In genomic region chr20:50208085-50208491, GRCh38 we compare ENCODE assay signal across 21 cellular contexts. TPM values are rescaled to one million over a fixed set of nuclear protein-coding genes. Genes with fewer than 3 reads are reported as not detected.
A peak's percentile ranks its signal among the peaks of the same experiment; 100 is the strongest.
DNase-seq lines count a peak whose midpoint lies in the region; ATAC-seq and TF ChIP-seq lines count a peak whose summit lies in the region.
"Had no signal": no experiment of that assay in that cellular context is flagged by ENCODE, and none has a peak within 500 bp of the region (broad histone marks: within the 10 kb centered on the region; RNA-seq: fewer than 3 reads in every experiment).

No MANE protein-coding gene starts in this region.

- H3K4me1 Mint-ChIP-seq in Caco-2 (ENCODE audit: low read depth, unreplicated experiment), result peaks cover 12% of the 10 kb centered on the region
- H3K4me1 Mint-ChIP-seq in stimulated activated naive CD8-positive, alpha-beta T cell treated with anti-CD3 and anti-CD28 coated beads, Interleukin-15, amount 100 ng/mL, for 72 hours, result peaks cover 15% of the 10 kb centered on the region
- H3K4me1 Mint-ChIP-seq in stimulated activated memory B cell treated with anti-CD40 and anti-IgM and Interleukin-4, amounts not matched to agents 10 μg/mL and 1 μg/mL and 100 μg/mL, for 72 hours, result no peaks in the 10 kb centered on the region
- H3K4me1 Mint-ChIP-seq: GM23338 had no signal

- DNase-seq in Caco-2 (no peak), NB4 (ENCODE audit: low read depth) (peak; percentile 56), left lobe of liver (ENCODE audit: low spot score) (no peak), psoas muscle (no peak), NOMO-1 treated with DMSO at 0.1 percent for 48 hours (lab: John Stamatoyannopoulos, UW; ENCODE audit: unreplicated experiment) (no peak)
- no peak for DNase-seq in stimulated activated naive CD8-positive, alpha-beta T cell treated with anti-CD3 and anti-CD28 coated beads, Interleukin-15, amount 100 ng/mL, for 72 hours
- DNase-seq: DMS153; DND-41; Karpas-422; NCI-H1105; NCI-H2029; NCI-H446 treated with DMSO at 0.1 percent for 48 hours; NCI-H526; NCI-H82; NK-92 treated with Interleukin-12 subunit alpha and Interleukin-12 subunit beta, amount 100 ng/mL, for 24 hours; SHP77 treated with DMSO at 0.1 percent for 48 hours had no signal

- no peak overlapping the region for H3K4me3 Mint-ChIP-seq in Caco-2 (ENCODE audit: unreplicated experiment)
- H3K4me3 Mint-ChIP-seq in stimulated activated naive CD8-positive, alpha-beta T cell treated with anti-CD3 and anti-CD28 coated beads, Interleukin-15, amount 100 ng/mL, for 72 hours, result no peak overlapping the region
- H3K4me3 Mint-ChIP-seq in stimulated activated memory B cell treated with anti-CD40 and anti-IgM and Interleukin-4, amounts not matched to agents 10 μg/mL and 1 μg/mL and 100 μg/mL, for 72 hours, result no peak overlapping the region
- H3K4me3 Mint-ChIP-seq: GM23338 had no signal

- no peak for TF ChIP-seq POLR2A in NB4 (IDR thresholded peaks at IDR 0.05; ENCODE audit: extremely low read depth, insufficient read length)

- BruUV-seq in Caco-2 (replicated peaks; lab: Mats Ljungman, UMichigan), result no TSS peak

- intact Hi-C loops in Caco-2 (cut with micrococcal nuclease; ENCODE audit: unreplicated experiment), result no loop called here
- intact Hi-C loops in psoas muscle (cut with DNase I), result no loop called here

- CTCF ChIA-PET in Caco-2 (lab: Charles Lee), result interaction anchor here (0.6 to 1.1 kb wide), 2 partner anchors 15 to 21 kb away, joined by 3 to 4 read pairs; no protein-coding TSS in a partner anchor

- H3K9me3 ChIP-seq in Caco-2 (peaks cover 11% of the 10 kb centered on the region; the same call in 1 of the 2 replicates), psoas muscle (no peaks in the 10 kb centered on the region)
- H3K9me3 ChIP-seq: HAP-1 had no signal

- H3K27ac Mint-ChIP-seq in Caco-2 (ENCODE audit: unreplicated experiment), result peak overlapping the region; percentile 36
- H3K27ac Mint-ChIP-seq in stimulated activated naive CD8-positive, alpha-beta T cell treated with anti-CD3 and anti-CD28 coated beads, Interleukin-15, amount 100 ng/mL, for 72 hours, result no peak overlapping the region
- H3K27ac Mint-ChIP-seq in stimulated activated memory B cell treated with anti-CD40 and anti-IgM and Interleukin-4, amounts not matched to agents 10 μg/mL and 1 μg/mL and 100 μg/mL, for 72 hours, result no peak overlapping the region
- H3K27ac Mint-ChIP-seq: GM23338 had no signal

- TF ChIP-seq CTCF in Caco-2 (IDR thresholded peaks at IDR 0.05; ENCODE audit: insufficient read depth in 1 of 2, low read depth in 1 of 2, low read length in 1 of 2, severe bottlenecking in 1 of 2, unreplicated experiment in 1 of 2), result no peak
- TF ChIP-seq CTCF in NB4 (IDR thresholded peaks at IDR 0.05; ENCODE audit: low read depth, low read length), result no peak
- TF ChIP-seq CTCF in psoas muscle (IDR thresholded peaks at IDR 0.05), result no peak

- peaks cover 10% of the 10 kb centered on the region for H3K9me3 Mint-ChIP-seq in Caco-2 (ENCODE audit: unreplicated experiment)
- peaks cover 0 to 12% of the 10 kb centered on the region in 2 donors for H3K9me3 Mint-ChIP-seq in stimulated activated naive CD8-positive, alpha-beta T cell treated with anti-CD3 and anti-CD28 coated beads, Interleukin-15, amount 100 ng/mL, for 72 hours
- peaks cover 6% of the 10 kb centered on the region for H3K9me3 Mint-ChIP-seq in stimulated activated memory B cell treated with anti-CD40 and anti-IgM and Interleukin-4, amounts not matched to agents 10 μg/mL and 1 μg/mL and 100 μg/mL, for 72 hours

- POLR2A ChIA-PET in Caco-2 (lab: Charles Lee), result interaction anchor here (0.6 to 0.9 kb wide), 2 partner anchors 8 to 250 kb away, joined by 3 to 8 read pairs; no protein-coding TSS in a partner anchor

- H3K27me3 ChIP-seq in Caco-2 (replicated peaks; ENCODE audit: control insufficient read depth, insufficient read depth, low read length) (no peaks in the 10 kb centered on the region), psoas muscle (ENCODE audit: insufficient read depth in 3 of 3, low read length in 2 of 3) (no peaks in the 10 kb centered on the region)

- no peaks in the 10 kb centered on the region for H3K36me3 Mint-ChIP-seq in Caco-2 (ENCODE audit: insufficient read depth, unreplicated experiment)
- no peaks in the 10 kb centered on the region for H3K36me3 Mint-ChIP-seq in stimulated activated memory B cell treated with anti-CD40 and anti-IgM and Interleukin-4, amounts not matched to agents 10 μg/mL and 1 μg/mL and 100 μg/mL, for 72 hours

- ATAC-seq in left lobe of liver, result peak; percentile 41
- peak in 3 of 4 donors; percentile 13 to 54 (median 23) for ATAC-seq in psoas muscle
- no peak for ATAC-seq in GM19455 (IDR thresholded peaks at IDR 0.05; ENCODE audit: unreplicated experiment)
- ATAC-seq in stimulated activated naive CD8-positive, alpha-beta T cell treated with anti-CD3 and anti-CD28 coated beads, Interleukin-15, amount 100 ng/mL, for 72 hours, result no peak
- no peak for ATAC-seq in stimulated activated memory B cell treated with anti-CD40 and anti-IgM and Interleukin-4, amounts not matched to agents 10 μg/mL and 1 μg/mL and 100 μg/mL, for 72 hours
- ATAC-seq: GM23338 had no signal

- H3K27me3 Mint-ChIP-seq in Caco-2 (ENCODE audit: insufficient read depth, unreplicated experiment), result no peaks in the 10 kb centered on the region
- peaks cover 30% of the 10 kb centered on the region for H3K27me3 Mint-ChIP-seq in stimulated activated naive CD8-positive, alpha-beta T cell treated with anti-CD3 and anti-CD28 coated beads, Interleukin-15, amount 100 ng/mL, for 72 hours
- H3K27me3 Mint-ChIP-seq in stimulated activated memory B cell treated with anti-CD40 and anti-IgM and Interleukin-4, amounts not matched to agents 10 μg/mL and 1 μg/mL and 100 μg/mL, for 72 hours, result peaks cover 38% of the 10 kb centered on the region

- H3K4me1 ChIP-seq in Caco-2 (peaks cover 12% of the 10 kb centered on the region), psoas muscle (no peaks in the 10 kb centered on the region)
- H3K4me1 ChIP-seq: HAP-1 had no signal

- no peak overlapping the region for H3K27ac ChIP-seq in psoas muscle
- H3K27ac ChIP-seq: RWPE1 had no signal

- H3K4me3 ChIP-seq in Caco-2 (ENCODE audit: low read depth, low read length) (no peak overlapping the region), NB4 (ENCODE audit: low read depth, low read length) (no peak overlapping the region), psoas muscle (no peak overlapping the region)
- H3K4me3 ChIP-seq: GM23338, HAP-1 had no signal

- H3K36me3 ChIP-seq in Caco-2 (ENCODE audit: control insufficient read depth, insufficient read depth, low read length) (no peaks in the 10 kb centered on the region), psoas muscle (ENCODE audit: insufficient read depth in 1 of 2, low read depth in 1 of 2) (no peaks in the 10 kb centered on the region)
- H3K36me3 ChIP-seq: HAP-1 had no signal

- WGBS in psoas muscle, 3 donors, result 64 to 80% (median 70%) methylated on average over 7 of the region's 7 CpGs

RNA-seq across cellular contexts. Expression of gene CEBPB, which starts 17.5 kb away (rescaled TPM):
- 160 and 183 TPM in 2 replicates for total RNA-seq in Caco-2 (2022)
- total RNA-seq in left lobe of liver, result 215 TPM
- 100 to 1,000 TPM; 144 to 445 (median 283) TPM for total RNA-seq in psoas muscle
- 100 to 1,000 TPM in 1 of 3 donors, 10 to 100 TPM in 2; 38.7 to 125 (median 83.2) TPM for polyA plus RNA-seq in psoas muscle

RNA-seq across cellular contexts. Expression of gene PEDS1, which starts 54.6 kb away (rescaled TPM):
- total RNA-seq in Caco-2 (2022) (78.3 and 84.1 TPM in 2 replicates), left lobe of liver (9.1 TPM), psoas muscle (10 to 100 TPM; 17.5 to 59.2 (median 35.0) TPM)
- 10 to 100 TPM; 23.8 to 55.1 (median 49.2) TPM for polyA plus RNA-seq in psoas muscle

Comparison
In these comparisons a context has a peak if more than half of its experiments do, and no peak if none do; other contexts are left out.
1. ATAC-seq: peak in left lobe of liver (single experiment) and psoas muscle (3 of 4); none in GM19455 (single experiment), stimulated activated naive CD8-positive, alpha-beta T cell treated with anti-CD3 and anti-CD28 coated beads, Interleukin-15, amount 100 ng/mL, for 72 hours (single experiment) and stimulated activated memory B cell treated with anti-CD40 and anti-IgM and Interleukin-4, amounts not matched to agents 10 μg/mL and 1 μg/mL and 100 μg/mL, for 72 hours (single experiment).